2 cellular contexts compared by ENCODE assay signal in genomic region chr14:68669101-68669500, GRCh38.
TF ChIP-seq lines count a peak whose summit lies in the region.

No MANE protein-coding gene starts in this region.

TF ChIP-seq in liver, 16 proteins besides CTCF, POLR2A, EP300 and RAD21 (continued from another document):
- no peak for TF ChIP-seq REST (IDR thresholded peaks at IDR 0.05)
- TF ChIP-seq HNF4G (IDR thresholded peaks at IDR 0.05) = no peak
- TF ChIP-seq HNF4A (conservative IDR thresholded peaks at IDR 0.05) = no peak
- no peak for TF ChIP-seq FOXA2 (IDR thresholded peaks at IDR 0.05)

TF ChIP-seq in HepG2, 621 proteins besides CTCF, POLR2A, EP300 and RAD21 (continued from another document):
- TF ChIP-seq ZNF510 (CRISPR knock-in tag; IDR thresholded peaks at IDR 0.05; ENCODE audit: low read depth) = no peak
- TF ChIP-seq CAMTA2 (CRISPR knock-in tag; IDR thresholded peaks at IDR 0.05; ENCODE audit: borderline replicate concordance) = no peak
- TF ChIP-seq PBX2 (CRISPR knock-in tag; IDR thresholded peaks at IDR 0.05) = no peak
- TF ChIP-seq MTF1 (CRISPR knock-in tag; IDR thresholded peaks at IDR 0.05) = no peak
- no peak for TF ChIP-seq ZNF841 (CRISPR knock-in tag; IDR thresholded peaks at IDR 0.05; ENCODE audit: borderline replicate concordance)
- TF ChIP-seq CREB3 (CRISPR knock-in tag; IDR thresholded peaks at IDR 0.05) = no peak
- TF ChIP-seq TFE3 (CRISPR knock-in tag; IDR thresholded peaks at IDR 0.05) = no peak
